ENCODE assay signal across 2 cellular contexts in the genomic region with DNA sequence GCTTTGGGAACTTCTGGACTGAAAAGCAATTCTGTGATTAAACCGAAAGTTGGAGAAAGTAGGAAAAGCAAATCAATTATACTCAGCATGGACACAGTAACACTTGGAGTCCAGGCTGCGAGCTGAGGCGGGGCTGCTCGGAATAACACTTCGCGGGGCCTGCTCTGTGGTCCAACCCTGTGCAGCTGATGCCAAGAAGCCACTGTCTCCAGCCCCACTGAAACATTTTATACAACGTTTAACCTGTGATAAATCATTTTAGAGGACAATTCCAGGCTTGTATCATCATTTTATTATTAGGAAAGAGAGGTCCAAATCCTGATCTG.
TF ChIP-seq lines count a peak whose summit lies in the region.

No MANE protein-coding gene starts in this region.

TF ChIP-seq in H1, 55 proteins besides CTCF, POLR2A, EP300 and RAD21 (continued from another document):
- no peak for TF ChIP-seq TAF1 (IDR thresholded peaks at IDR 0.05; ENCODE audit: low read depth, low read length)
- TF ChIP-seq HDAC2 (IDR thresholded peaks at IDR 0.05; ENCODE audit: borderline replicate concordance in 1 of 2, low read depth in 2 of 2, low read length in 2 of 2): no peak
- no peak for TF ChIP-seq SIRT6 (IDR thresholded peaks at IDR 0.05; ENCODE audit: low read length)
- no peak for TF ChIP-seq CEBPB (IDR thresholded peaks at IDR 0.05; ENCODE audit: low read depth, low read length)
- TF ChIP-seq, protein P1, sequence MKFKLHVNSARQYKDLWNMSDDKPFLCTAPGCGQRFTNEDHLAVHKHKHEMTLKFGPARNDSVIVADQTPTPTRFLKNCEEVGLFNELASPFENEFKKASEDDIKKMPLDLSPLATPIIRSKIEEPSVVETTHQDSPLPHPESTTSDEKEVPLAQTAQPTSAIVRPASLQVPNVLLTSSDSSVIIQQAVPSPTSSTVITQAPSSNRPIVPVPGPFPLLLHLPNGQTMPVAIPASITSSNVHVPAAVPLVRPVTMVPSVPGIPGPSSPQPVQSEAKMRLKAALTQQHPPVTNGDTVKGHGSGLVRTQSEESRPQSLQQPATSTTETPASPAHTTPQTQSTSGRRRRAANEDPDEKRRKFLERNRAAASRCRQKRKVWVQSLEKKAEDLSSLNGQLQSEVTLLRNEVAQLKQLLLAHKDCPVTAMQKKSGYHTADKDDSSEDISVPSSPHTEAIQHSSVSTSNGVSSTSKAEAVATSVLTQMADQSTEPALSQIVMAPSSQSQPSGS (IDR thresholded peaks at IDR 0.05; ENCODE audit: low read length): no peak
- TF ChIP-seq POU5F1 (IDR thresholded peaks at IDR 0.05; ENCODE audit: low read depth, low read length): no peak
- TF ChIP-seq TCF12 (IDR thresholded peaks at IDR 0.05; ENCODE audit: low read depth, low read length): no peak
- no peak for TF ChIP-seq CREB1 (IDR thresholded peaks at IDR 0.05)
- no peak for TF ChIP-seq NRF1 (IDR thresholded peaks at IDR 0.05; ENCODE audit: low read depth, low read length)

TF ChIP-seq in GM12891, 5 proteins besides CTCF, POLR2A, EP300 and RAD21 (continued from another document):
- no peak for TF ChIP-seq SPI1 (IDR thresholded peaks at IDR 0.05; ENCODE audit: low read depth, low read length)
- TF ChIP-seq POU2F2 (IDR thresholded peaks at IDR 0.05; ENCODE audit: low read depth, low read length): no peak
- TF ChIP-seq POLR2AphosphoS5 (IDR thresholded peaks at IDR 0.05; ENCODE audit: low read depth, low read length): no peak
- no peak for TF ChIP-seq PAX5 (IDR thresholded peaks at IDR 0.05; ENCODE audit: insufficient read depth, low read length, severe bottlenecking)
